ENCODE assay signal across 12 cellular contexts in the genomic region with DNA sequence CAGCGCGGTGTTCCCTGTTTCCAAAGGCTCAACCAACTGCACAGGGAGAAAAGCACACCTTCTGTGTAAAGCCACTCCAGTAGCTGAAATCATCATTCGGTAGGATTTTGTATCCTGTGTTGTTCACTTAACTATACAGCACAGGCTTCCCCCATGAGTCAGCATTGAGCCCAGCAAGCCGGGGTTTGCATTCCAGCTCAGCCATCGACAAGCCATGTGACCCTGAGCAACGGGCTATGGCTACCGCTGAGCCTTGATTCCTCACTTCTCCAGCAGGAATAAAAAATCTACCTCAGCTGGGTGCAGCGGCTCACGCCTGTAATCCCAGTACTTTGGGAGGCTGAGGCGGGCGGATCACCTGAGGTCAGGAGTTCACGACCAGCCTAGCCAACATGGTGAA.
A peak's percentile ranks its signal among the peaks of the same experiment; 100 is the strongest.
DNase-seq lines count a peak whose midpoint lies in the region; ATAC-seq lines count a peak whose summit lies in the region.
"Had no signal": no experiment of that assay in that cellular context is flagged by ENCODE, and none has a peak within 500 bp of the region (broad histone marks: within the 10 kb centered on the region; RNA-seq: fewer than 3 reads in every experiment).

No MANE protein-coding gene starts in this region.

- no peak overlapping the region for H3K4me3 ChIP-seq in HUES6 (ENCODE audit: low read depth, low read length)
- H3K4me3 ChIP-seq in iPS-15b (ENCODE audit: low read depth, low read length): no peak overlapping the region
- H3K4me3 ChIP-seq: prostate gland had no signal

- H3K27ac ChIP-seq in HUES6 (ENCODE audit: low read depth, low read length): peak overlapping the region; percentile 64; the same call in 1 of the 2 replicates
- H3K27ac ChIP-seq: prostate gland had no signal

- in situ Hi-C loops in ACHN (cut with HindIII; ENCODE audit: low pct_ligation_motif_present, low pct_unique_long_range_greater_than_20kb, low sequenced_read_pairs): no loop called here

- H3K9ac ChIP-seq in HUES6 (ENCODE audit: low read length) (peak overlapping the region; percentile 34), iPS-15b (ENCODE audit: low read depth, low read length) (peak overlapping the region; percentile 16)

- ATAC-seq in HG03571 (IDR thresholded peaks at IDR 0.05; ENCODE audit: unreplicated experiment): no peak

- peak; percentile 93 for DNase-seq in ACHN
- DNase-seq in amniotic stem cell (lab: John Stamatoyannopoulos, UW): peak; percentile 45
- no peak for DNase-seq in DMS53 treated with DMSO at 0.1 percent for 48 hours (lab: John Stamatoyannopoulos, UW; ENCODE audit: unreplicated experiment)
- no peak for DNase-seq in NCI-H345 treated with DMSO at 0.1 percent for 48 hours (lab: John Stamatoyannopoulos, UW; ENCODE audit: unreplicated experiment)
- DNase-seq in NCI-H748 (lab: John Stamatoyannopoulos, UW; ENCODE audit: unreplicated experiment): no peak
- DNase-seq: activated naive CD4-positive, alpha-beta T cell treated with anti-CD3 and anti-CD28 coated beads, Interleukin-2, amount 50 U/mL, for 16 hours; NCI-H1436 treated with DMSO at 0.1 percent for 48 hours; substantia nigra had no signal

- H3K36me3 ChIP-seq in HUES6 (ENCODE audit: control insufficient read depth, insufficient read depth, low read length) (peaks cover 18% of the 10 kb centered on the region; the same call in 1 of the 2 replicates), iPS-15b (ENCODE audit: control insufficient read depth, insufficient read depth, low read length) (no peaks in the 10 kb centered on the region)
- H3K36me3 ChIP-seq: prostate gland had no signal

- H3K4me1 ChIP-seq in HUES6 (ENCODE audit: control insufficient read depth, insufficient read depth, low read length) (peaks cover 11% of the 10 kb centered on the region; the same call in 1 of the 2 replicates), iPS-15b (ENCODE audit: control insufficient read depth, insufficient read depth, low read length) (peaks cover 6% of the 10 kb centered on the region)
- H3K4me1 ChIP-seq: prostate gland had no signal

- H3K9me3 ChIP-seq in HUES6 (ENCODE audit: control insufficient read depth, insufficient read depth, low read depth, low read length) (no peaks in the 10 kb centered on the region), iPS-15b (ENCODE audit: control insufficient read depth, insufficient read depth, low read length) (no peaks in the 10 kb centered on the region)
- H3K9me3 ChIP-seq: prostate gland had no signal

- H3K27me3 ChIP-seq in HUES6 (ENCODE audit: control insufficient read depth, insufficient read depth, low read length): no peaks in the 10 kb centered on the region
- H3K27me3 ChIP-seq in iPS-15b (ENCODE audit: control insufficient read depth, insufficient read depth, low read length): no peaks in the 10 kb centered on the region

Comparison
In these comparisons a context has a peak if more than half of its experiments do, and no peak if none do; other contexts are left out.
1. DNase-seq: peak in ACHN (single experiment) and amniotic stem cell (single experiment); none in DMS53 treated with DMSO at 0.1 percent for 48 hours (single experiment), NCI-H345 treated with DMSO at 0.1 percent for 48 hours (single experiment) and NCI-H748 (single experiment).